ENCODE assay signal across 23 cellular contexts in genomic region chr19:7762719-7763293, GRCh38. TPM values are rescaled to one million over a fixed set of nuclear protein-coding genes. Genes with fewer than 3 reads are reported as not detected.
"Had no signal": no experiment of that assay in that cellular context is flagged by ENCODE, and none has a peak within 500 bp of the region (broad histone marks: within the 10 kb centered on the region; RNA-seq: fewer than 3 reads in every experiment).

A gene with protein sequence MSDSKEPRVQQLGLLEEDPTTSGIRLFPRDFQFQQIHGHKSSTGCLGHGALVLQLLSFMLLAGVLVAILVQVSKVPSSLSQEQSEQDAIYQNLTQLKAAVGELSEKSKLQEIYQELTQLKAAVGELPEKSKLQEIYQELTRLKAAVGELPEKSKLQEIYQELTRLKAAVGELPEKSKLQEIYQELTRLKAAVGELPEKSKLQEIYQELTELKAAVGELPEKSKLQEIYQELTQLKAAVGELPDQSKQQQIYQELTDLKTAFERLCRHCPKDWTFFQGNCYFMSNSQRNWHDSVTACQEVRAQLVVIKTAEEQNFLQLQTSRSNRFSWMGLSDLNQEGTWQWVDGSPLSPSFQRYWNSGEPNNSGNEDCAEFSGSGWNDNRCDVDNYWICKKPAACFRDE (plus strand): TSS chr19:7763243. CDS start chr19:7763267, 24 bp downstream.

- H3K27me3 ChIP-seq: brain microvascular endothelial cell, right atrium auricular region, upper lobe of left lung had no signal

- H3K4me3 ChIP-seq: left lung, prostate gland, right atrium auricular region had no signal

- H3K4me1 ChIP-seq: left lung, prostate gland, right atrium auricular region had no signal

- ATAC-seq: activated naive CD8-positive, alpha-beta T cell treated with anti-CD3 and anti-CD28 coated beads, Interleukin-2, amount 50 U/mL, for 24 hours; left lung; stimulated activated naive CD8-positive, alpha-beta T cell treated with anti-CD3 and anti-CD28 coated beads, Interleukin-15, amount 100 ng/mL, for 72 hours had no signal

- H3K27ac ChIP-seq: brain microvascular endothelial cell, left lung, prostate gland, right atrium auricular region had no signal

- DNase-seq: activated CD4-positive, alpha-beta T cell treated with anti-CD3 and anti-CD28 coated beads, Interleukin-2, amount 50 U/mL, for 48 hours; activated naive CD4-positive, alpha-beta T cell treated with anti-CD3 and anti-CD28 coated beads, Interleukin-2, amount 10 ng/mL, durations not matched to agents 7 days and 5 days; activated naive CD8-positive, alpha-beta T cell treated with anti-CD3 and anti-CD28 coated beads, Interleukin-2, amount 50 U/mL, for 24 hours; anterior cingulate cortex; brain microvascular endothelial cell; central memory CD4-positive, alpha-beta T cell; hypothalamus; left lung; mammary epithelial cell; SK-N-SH; stimulated activated CD4-positive, alpha-beta T cell treated with anti-CD3 and anti-CD28 coated beads, Interleukin-2, amount 100 ng/mL, for 24 hours; stimulated activated naive CD8-positive, alpha-beta T cell treated with anti-CD3 and anti-CD28 coated beads, Interleukin-15, amount 100 ng/mL, for 72 hours; upper lobe of left lung had no signal

- H3K9me3 ChIP-seq: prostate gland, SK-N-SH had no signal

- H3K4me3 Mint-ChIP-seq: activated naive CD4-positive, alpha-beta T cell treated with anti-CD3 and anti-CD28 coated beads, Interleukin-2, amount 10 ng/mL, durations not matched to agents 7 days and 5 days; activated naive CD8-positive, alpha-beta T cell treated with anti-CD3 and anti-CD28 coated beads, Interleukin-2, amount 50 U/mL, for 24 hours; neural crest cell; stimulated activated naive CD8-positive, alpha-beta T cell treated with anti-CD3 and anti-CD28 coated beads, Interleukin-15, amount 100 ng/mL, for 72 hours had no signal

- H3K27ac Mint-ChIP-seq: activated naive CD4-positive, alpha-beta T cell treated with anti-CD3 and anti-CD28 coated beads, Interleukin-2, amount 10 ng/mL, durations not matched to agents 7 days and 5 days; activated naive CD8-positive, alpha-beta T cell treated with anti-CD3 and anti-CD28 coated beads, Interleukin-2, amount 50 U/mL, for 24 hours; activated T-helper 2 cell treated with anti-CD3 and anti-CD28 coated beads, Interferon-gamma antibody, Interleukin-2, Interleukin-4, amounts not matched to agents 10 μg/mL and 5 μg/mL and 100 μg/mL, durations not matched to agents 14 hours and 24 hours and 36 hours had no signal

- H3K36me3 ChIP-seq: brain microvascular endothelial cell, left lung, prostate gland, right atrium auricular region, upper lobe of left lung had no signal

- H3K4me1 Mint-ChIP-seq: activated naive CD4-positive, alpha-beta T cell treated with anti-CD3 and anti-CD28 coated beads, Interleukin-2, amount 10 ng/mL, durations not matched to agents 7 days and 5 days had no signal

RNA-seq across cellular contexts. Expression of the gene that starts here (rescaled TPM):
- total RNA-seq: activated T-helper 2 cell treated with anti-CD3 and anti-CD28 coated beads, Interferon-gamma antibody, Interleukin-2, Interleukin-4, amounts not matched to agents 10 μg/mL and 5 μg/mL and 100 μg/mL, durations not matched to agents 14 hours and 24 hours and 36 hours; frontal cortex; mammary epithelial cell; myocyte; neural crest cell; osteocyte; right atrium auricular region; skeletal muscle tissue; temporal lobe had no signal
- polyA plus RNA-seq: keratinocyte, mammary epithelial cell, SK-N-SH had no signal
